10 cellular contexts compared by ENCODE assay signal in genomic region chr21:32359719-32360260, GRCh38. TPM values are rescaled to one million over a fixed set of nuclear protein-coding genes. Genes with fewer than 3 reads are reported as not detected.
DNase-seq lines count a peak whose midpoint lies in the region; ATAC-seq and TF ChIP-seq lines count a peak whose summit lies in the region.
"Had no signal": no experiment of that assay in that cellular context is flagged by ENCODE, and none has a peak within 500 bp of the region (broad histone marks: within the 10 kb centered on the region; RNA-seq: fewer than 3 reads in every experiment).

No MANE protein-coding gene starts in this region.

- no peak overlapping the region for H3K4me3 Mint-ChIP-seq in Caco-2 (ENCODE audit: unreplicated experiment)
- H3K4me3 Mint-ChIP-seq: naive B cell had no signal

- BruUV-seq in Caco-2 (replicated peaks; lab: Mats Ljungman, UMichigan): no TSS peak

- no peaks in the 10 kb centered on the region for H3K9me3 ChIP-seq in Caco-2
- no peaks in the 10 kb centered on the region for H3K9me3 ChIP-seq in HEK293 (ENCODE audit: control insufficient read depth, insufficient read depth, low read depth, low read length)

- POLR2A ChIA-PET in Caco-2 (lab: Charles Lee) (no interaction called here), HEK293 (lab: Yijun Ruan, JAX) (no interaction called here)

- intact Hi-C loops in Caco-2 (cut with micrococcal nuclease; ENCODE audit: unreplicated experiment): no loop called here

- DNase-seq in Caco-2: peak in 1 of 2 experiments; percentile 35
- no peak for DNase-seq in kidney epithelial cell (ENCODE audit: low read depth)
- DNase-seq: naive B cell, NCI-H748 treated with DMSO at 0.1 percent for 48 hours had no signal

- ATAC-seq in GM21515 (IDR thresholded peaks at IDR 0.05; ENCODE audit: unreplicated experiment) (no peak), HG02840 (IDR thresholded peaks at IDR 0.05; ENCODE audit: low FRiP score, unreplicated experiment) (no peak), HG03139 (IDR thresholded peaks at IDR 0.05; ENCODE audit: unreplicated experiment) (no peak), GM21825 (IDR thresholded peaks at IDR 0.05; ENCODE audit: unreplicated experiment) (no peak)

- CTCF ChIA-PET in Caco-2 (lab: Charles Lee): no interaction called here
- CTCF ChIA-PET in HEK293 (lab: Yijun Ruan, JAX): interaction anchor here (0.7 to 1.2 kb wide), 5 partner anchors 8 to 1685 kb away, joined by 3 to 5 read pairs (median 3); no protein-coding TSS in a partner anchor

- no peaks in the 10 kb centered on the region for H3K27me3 Mint-ChIP-seq in Caco-2 (ENCODE audit: insufficient read depth, unreplicated experiment)
- H3K27me3 Mint-ChIP-seq: naive B cell had no signal

- H3K27ac Mint-ChIP-seq in Caco-2 (ENCODE audit: unreplicated experiment): no peak overlapping the region
- H3K27ac Mint-ChIP-seq: naive B cell had no signal

- H3K27me3 ChIP-seq in Caco-2 (replicated peaks; ENCODE audit: control insufficient read depth, insufficient read depth, low read length): no peaks in the 10 kb centered on the region
- H3K27me3 ChIP-seq in kidney epithelial cell (ENCODE audit: control insufficient read depth, insufficient read depth, low read length): no peaks in the 10 kb centered on the region

- H3K36me3 ChIP-seq in Caco-2 (ENCODE audit: control insufficient read depth, insufficient read depth, low read length): peaks cover 7% of the 10 kb centered on the region
- H3K36me3 ChIP-seq in HEK293 (ENCODE audit: control insufficient read depth in 2 of 2, insufficient read depth in 1 of 2, low read length in 2 of 2): peaks cover 58 to 99% of the 10 kb centered on the region in 2 experiments
- peaks cover 5% of the 10 kb centered on the region for H3K36me3 ChIP-seq in kidney epithelial cell (ENCODE audit: control insufficient read depth, insufficient read depth, low read length)

- H3K4me3 ChIP-seq in Caco-2 (ENCODE audit: low read depth, low read length) (no peak overlapping the region), HEK293 (ENCODE audit: low read depth, low read length) (no peak overlapping the region), kidney epithelial cell (ENCODE audit: low read depth, low read length) (no peak overlapping the region)

- no peaks in the 10 kb centered on the region for H3K4me1 ChIP-seq in Caco-2
- H3K4me1 ChIP-seq in HEK293 (ENCODE audit: control insufficient read depth, insufficient read depth, low read length): no peaks in the 10 kb centered on the region

- no peaks in the 10 kb centered on the region for H3K4me1 Mint-ChIP-seq in Caco-2 (ENCODE audit: low read depth, unreplicated experiment)

- H3K9me3 Mint-ChIP-seq in Caco-2 (ENCODE audit: unreplicated experiment): no peaks in the 10 kb centered on the region
- H3K9me3 Mint-ChIP-seq: naive B cell had no signal

- no peak overlapping the region for H3K27ac ChIP-seq in HEK293 (ENCODE audit: extremely low read depth, low read depth, low read length)
- H3K27ac ChIP-seq in VCaP: peak overlapping the region; percentile 47

- TF ChIP-seq CTCF in Caco-2 (IDR thresholded peaks at IDR 0.05; ENCODE audit: insufficient read depth in 1 of 2, low read depth in 1 of 2, low read length in 1 of 2, severe bottlenecking in 1 of 2, unreplicated experiment in 1 of 2) (peak; percentile 27 to 43), HEK293 (tag by site-specific recombination; IDR thresholded peaks at IDR 0.05) (peak; percentile 62), VCaP (conservative IDR thresholded peaks at IDR 0.05) (peak; percentile 82), kidney epithelial cell (IDR thresholded peaks at IDR 0.05; ENCODE audit: insufficient read depth, low read length, poor library complexity, severe bottlenecking) (peak; percentile 30)

- peaks cover 65% of the 10 kb centered on the region for H3K36me3 Mint-ChIP-seq in Caco-2 (ENCODE audit: insufficient read depth, unreplicated experiment)

TF ChIP-seq in HEK293, 187 proteins besides CTCF, POLR2A, EP300 and RAD21:
- TF ChIP-seq, protein P1, sequence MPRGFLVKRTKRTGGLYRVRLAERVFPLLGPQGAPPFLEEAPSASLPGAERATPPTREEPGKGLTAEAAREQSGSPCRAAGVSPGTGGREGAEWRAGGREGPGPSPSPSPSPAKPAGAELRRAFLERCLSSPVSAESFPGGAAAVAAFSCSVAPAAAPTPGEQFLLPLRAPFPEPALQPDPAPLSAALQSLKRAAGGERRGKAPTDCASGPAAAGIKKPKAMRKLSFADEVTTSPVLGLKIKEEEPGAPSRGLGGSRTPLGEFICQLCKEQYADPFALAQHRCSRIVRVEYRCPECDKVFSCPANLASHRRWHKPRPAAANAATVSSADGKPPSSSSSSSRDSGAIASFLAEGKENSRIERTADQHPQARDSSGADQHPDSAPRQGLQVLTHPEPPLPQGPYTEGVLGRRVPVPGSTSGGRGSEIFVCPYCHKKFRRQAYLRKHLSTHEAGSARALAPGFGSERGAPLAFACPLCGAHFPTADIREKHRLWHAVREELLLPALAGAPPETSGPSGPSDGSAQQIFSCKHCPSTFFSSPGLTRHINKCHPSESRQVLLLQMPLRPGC (tag by site-specific recombination; IDR thresholded peaks at IDR 0.05): no peak
- TF ChIP-seq ZNF571 (tag by site-specific recombination; IDR thresholded peaks at IDR 0.05): no peak
- no peak for TF ChIP-seq ZNF239 (tag by site-specific recombination; IDR thresholded peaks at IDR 0.05)
- no peak for TF ChIP-seq ZNF202 (tag by site-specific recombination; IDR thresholded peaks at IDR 0.05; ENCODE audit: borderline replicate concordance)

RNA-seq across cellular contexts. Expression of gene URB1, which starts 33.0 kb away (rescaled TPM):
- total RNA-seq in Caco-2 (2022) (17.1 and 21.1 TPM in 2 replicates), kidney epithelial cell (17.8 and 24.6 TPM in 2 replicates)

RNA-seq across cellular contexts. Expression of gene EVA1C, which starts 52.7 kb away (rescaled TPM):
- not detected in 2 replicates for total RNA-seq in Caco-2 (2022)
- total RNA-seq in kidney epithelial cell: 0.54 and 1.1 TPM in 2 replicates

Comparison
In these comparisons a context has a peak if more than half of its experiments do, and no peak if none do; other contexts are left out.
1. CTCF ChIP-seq: peak in every context shown above with its lines; median percentile 82 in VCaP; 62 in HEK293; 35 in Caco-2; 30 in kidney epithelial cell.